Comparison of ENCODE assay signal across 8 cellular contexts in the genomic region with DNA sequence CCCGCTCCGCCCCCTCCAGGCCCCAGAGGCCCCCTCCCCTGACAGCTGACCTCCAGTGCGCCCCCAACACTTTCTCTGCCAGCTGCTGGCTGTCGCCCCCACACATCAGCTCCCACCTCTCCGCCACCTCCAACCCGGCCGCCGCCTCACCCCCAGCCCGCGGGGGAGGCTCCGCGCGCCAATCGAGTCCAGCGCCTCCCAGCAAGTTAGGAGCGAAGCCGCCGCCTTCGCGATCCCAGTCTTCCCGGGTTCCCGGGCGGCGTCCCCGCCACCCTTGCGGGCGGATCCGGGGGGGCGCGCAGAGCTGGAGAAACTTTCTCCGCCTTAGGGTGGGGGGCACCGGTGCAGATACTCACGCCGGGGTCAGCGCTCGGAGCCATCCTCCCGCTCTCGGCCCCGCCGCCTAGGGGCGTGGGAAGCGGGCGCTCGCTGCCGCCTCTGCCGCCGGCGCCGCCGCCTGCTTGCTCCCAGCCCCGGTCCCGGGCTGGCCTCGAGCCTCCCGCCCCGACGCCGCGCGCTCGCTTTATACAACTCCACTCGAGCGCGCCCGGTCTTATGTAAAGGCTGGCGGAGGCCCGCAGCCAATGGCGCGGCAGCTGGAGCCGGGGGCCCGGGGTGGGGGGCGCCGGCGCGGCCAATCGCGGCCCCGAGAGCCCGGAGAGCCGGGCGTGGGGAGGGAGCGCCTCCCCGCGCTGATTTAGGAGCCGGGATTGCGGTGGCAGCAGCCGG. TPM values are rescaled to one million over a fixed set of nuclear protein-coding genes. Genes with fewer than 3 reads are reported as not detected.
DNase-seq lines count a peak whose midpoint lies in the region; ATAC-seq and TF ChIP-seq lines count a peak whose summit lies in the region.

A gene with protein sequence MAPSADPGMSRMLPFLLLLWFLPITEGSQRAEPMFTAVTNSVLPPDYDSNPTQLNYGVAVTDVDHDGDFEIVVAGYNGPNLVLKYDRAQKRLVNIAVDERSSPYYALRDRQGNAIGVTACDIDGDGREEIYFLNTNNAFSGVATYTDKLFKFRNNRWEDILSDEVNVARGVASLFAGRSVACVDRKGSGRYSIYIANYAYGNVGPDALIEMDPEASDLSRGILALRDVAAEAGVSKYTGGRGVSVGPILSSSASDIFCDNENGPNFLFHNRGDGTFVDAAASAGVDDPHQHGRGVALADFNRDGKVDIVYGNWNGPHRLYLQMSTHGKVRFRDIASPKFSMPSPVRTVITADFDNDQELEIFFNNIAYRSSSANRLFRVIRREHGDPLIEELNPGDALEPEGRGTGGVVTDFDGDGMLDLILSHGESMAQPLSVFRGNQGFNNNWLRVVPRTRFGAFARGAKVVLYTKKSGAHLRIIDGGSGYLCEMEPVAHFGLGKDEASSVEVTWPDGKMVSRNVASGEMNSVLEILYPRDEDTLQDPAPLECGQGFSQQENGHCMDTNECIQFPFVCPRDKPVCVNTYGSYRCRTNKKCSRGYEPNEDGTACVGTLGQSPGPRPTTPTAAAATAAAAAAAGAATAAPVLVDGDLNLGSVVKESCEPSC (minus strand): TSS at position 529 of the 729 bp plus-strand sequence. CDS start 149 bp downstream, at position 380.

- no peak for TF ChIP-seq CTCF in endothelial cell (IDR thresholded peaks at IDR 0.05; ENCODE audit: unreplicated experiment)

- H3K4me1 Mint-ChIP-seq in endothelial cell (ENCODE audit: unreplicated experiment) = peaks cover 6% of the 10 kb centered on the region

- no peak for ATAC-seq in GM19455 (IDR thresholded peaks at IDR 0.05; ENCODE audit: unreplicated experiment)
- no peak for ATAC-seq in GM21825 (IDR thresholded peaks at IDR 0.05; ENCODE audit: unreplicated experiment)
- ATAC-seq in HG03520 (IDR thresholded peaks at IDR 0.05; ENCODE audit: unreplicated experiment) = no peak

- H3K9me3 Mint-ChIP-seq in endothelial cell (ENCODE audit: unreplicated experiment) = no peaks in the 10 kb centered on the region

- no peak within 1 kb of the TSS for H3K4me3 Mint-ChIP-seq in endothelial cell (ENCODE audit: unreplicated experiment)

- peaks cover 14% of the 10 kb centered on the region for H3K27me3 Mint-ChIP-seq in endothelial cell (ENCODE audit: unreplicated experiment)

- DNase-seq in DMS 273 treated with DMSO at 0.1 percent for 48 hours (lab: John Stamatoyannopoulos, UW) (peak; percentile 50), NCI-H2196 (lab: John Stamatoyannopoulos, UW; ENCODE audit: unreplicated experiment) (peak; percentile 70), endothelial cell (ENCODE audit: low spot score) (peak; percentile 70), middle frontal gyrus (ENCODE audit: extremely low spot score, low spot score) (peak; percentile 85), ureter (ENCODE audit: low spot score) (peak; percentile 70)

- no peak within 1 kb of the TSS for H3K27ac Mint-ChIP-seq in endothelial cell (ENCODE audit: unreplicated experiment)

- no peaks in the 10 kb centered on the region for H3K36me3 Mint-ChIP-seq in endothelial cell (ENCODE audit: low read depth, unreplicated experiment)

RNA-seq across cellular contexts. Expression of the gene that starts here (rescaled TPM):
- 37.3 TPM for total RNA-seq in endothelial cell (ENCODE audit: unreplicated experiment)
- total RNA-seq in ureter = 11.9 TPM
